Comparison of ENCODE assay signal across 1 cellular context in genomic region chr5:78809444-78809843, GRCh38.
A peak's percentile ranks its signal among the peaks of the same experiment; 100 is the strongest.
TF ChIP-seq lines count a peak whose summit lies in the region.

No MANE protein-coding gene starts in this region.

TF ChIP-seq in SK-N-SH, 30 proteins besides CTCF, POLR2A, EP300 and RAD21:
- TF ChIP-seq POLR2AphosphoS5 (IDR thresholded peaks at IDR 0.05; ENCODE audit: low read depth, low read length) (no peak; the same call in 1 of the 2 replicates), TCF12 (IDR thresholded peaks at IDR 0.05) (peak; percentile 59), MEF2A (IDR thresholded peaks at IDR 0.05; ENCODE audit: borderline replicate concordance, low read depth) (no peak), GABPA (IDR thresholded peaks at IDR 0.05; ENCODE audit: low read depth) (no peak), CHD2 (IDR thresholded peaks at IDR 0.05; ENCODE audit: low read length, partially characterized antibody) (peak; percentile 73), FOSL2 (IDR thresholded peaks at IDR 0.05; ENCODE audit: borderline replicate concordance, low read depth) (no peak), SMC3 (IDR thresholded peaks at IDR 0.05; ENCODE audit: low read depth, low read length) (peak; percentile 3; the same call in 1 of the 2 replicates), JUND (IDR thresholded peaks at IDR 0.05) (no peak), EZH2phosphoT487 (IDR thresholded peaks at IDR 0.05; ENCODE audit: borderline replicate concordance, low read depth) (no peak), FOXJ3 (CRISPR knock-in tag; IDR thresholded peaks at IDR 0.05) (peak; percentile 73), MAX (IDR thresholded peaks at IDR 0.05; ENCODE audit: low read depth) (no peak), USF1 (IDR thresholded peaks at IDR 0.05; ENCODE audit: borderline replicate concordance, low read depth) (no peak), ZBTB33 (IDR thresholded peaks at IDR 0.05; ENCODE audit: borderline replicate concordance, low read depth) (no peak), REST (IDR thresholded peaks at IDR 0.05; ENCODE audit: low read depth, low read length) (no peak), TAF1 (IDR thresholded peaks at IDR 0.05; ENCODE audit: borderline replicate concordance, low read depth, low read length) (no peak), TEAD4 (IDR thresholded peaks at IDR 0.05; ENCODE audit: borderline replicate concordance, insufficient read depth) (no peak), RXRA (IDR thresholded peaks at IDR 0.05; ENCODE audit: borderline replicate concordance, low read depth) (no peak), MXI1 (IDR thresholded peaks at IDR 0.05; ENCODE audit: low read depth, low read length) (0 out of 2 replicates have a peak, but pooled peaks have one; percentile 68), PBX3 (IDR thresholded peaks at IDR 0.05) (no peak), YY1 (IDR thresholded peaks at IDR 0.05; ENCODE audit: low read depth) (no peak), GATA2 (CRISPR knock-in tag; IDR thresholded peaks at IDR 0.05) (peak; percentile 85), USF2 (IDR thresholded peaks at IDR 0.05; ENCODE audit: borderline replicate concordance, low read depth, low read length) (no peak), FOXM1 (IDR thresholded peaks at IDR 0.05; ENCODE audit: low read depth) (no peak), ELF1 (IDR thresholded peaks at IDR 0.05) (no peak), RCOR1 (IDR thresholded peaks at IDR 0.05; ENCODE audit: low read length) (peak; percentile 84), NRF1 (IDR thresholded peaks at IDR 0.05; ENCODE audit: low read depth, low read length) (no peak), IRF3 (IDR thresholded peaks at IDR 0.05; ENCODE audit: low read depth, low read length) (no peak), NFIC (IDR thresholded peaks at IDR 0.05; ENCODE audit: borderline replicate concordance) (peak; percentile 60), SIN3A (IDR thresholded peaks at IDR 0.05; ENCODE audit: borderline replicate concordance, low read depth, low read length) (no peak), RFX5 (IDR thresholded peaks at IDR 0.05; ENCODE audit: low read length) (no peak)
